ENCODE assay signal across 11 cellular contexts in the genomic region with DNA sequence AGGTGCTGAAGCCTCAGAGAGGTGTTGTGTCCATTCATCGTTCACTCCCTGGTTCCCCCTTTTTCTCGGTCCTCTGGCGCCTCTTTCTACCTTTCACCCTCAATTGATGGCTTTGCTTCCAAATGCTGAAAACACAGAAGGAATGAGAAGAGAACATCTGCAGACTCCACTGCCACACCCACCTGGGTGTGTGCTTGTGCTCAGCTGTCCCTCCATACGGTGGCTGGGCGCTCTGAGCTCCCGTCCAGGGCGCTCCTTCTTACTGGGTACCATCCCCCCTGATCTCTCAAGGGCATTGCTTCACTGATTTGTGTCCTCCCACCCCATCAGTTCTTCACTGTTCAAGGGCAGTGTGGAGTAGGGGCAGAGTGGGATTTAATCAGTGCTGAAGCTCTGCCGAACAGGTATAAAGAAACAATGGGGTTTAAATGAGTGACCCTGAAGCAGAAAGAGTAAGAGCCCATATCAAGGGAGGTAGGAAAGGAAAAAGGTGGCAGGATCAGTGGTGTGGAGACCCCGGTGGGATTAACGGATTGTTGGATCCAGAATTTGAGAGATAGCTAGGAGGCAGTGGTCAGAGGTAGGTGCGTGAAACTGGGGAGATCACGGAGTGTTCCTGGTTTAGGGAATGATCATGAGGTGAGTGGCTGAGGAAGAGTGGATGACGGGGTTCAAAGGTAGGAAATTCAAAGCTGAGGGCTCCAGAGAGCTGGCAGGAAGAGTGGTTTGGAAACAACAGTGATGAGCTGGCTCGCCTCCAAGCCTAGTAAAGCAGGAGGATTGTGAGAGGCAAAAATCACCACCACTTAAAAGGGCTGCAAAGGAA. TPM values are rescaled to one million over a fixed set of nuclear protein-coding genes. Genes with fewer than 3 reads are reported as not detected.
A peak's percentile ranks its signal among the peaks of the same experiment; 100 is the strongest.
DNase-seq lines count a peak whose midpoint lies in the region; ATAC-seq and TF ChIP-seq lines count a peak whose summit lies in the region.
"Had no signal": no experiment of that assay in that cellular context is flagged by ENCODE, and none has a peak within 500 bp of the region (broad histone marks: within the 10 kb centered on the region; RNA-seq: fewer than 3 reads in every experiment).

No MANE protein-coding gene starts in this region.

- TF ChIP-seq POLR2A in esophagus squamous epithelium (IDR thresholded peaks at IDR 0.05) (no peak), spleen (IDR thresholded peaks at IDR 0.05) (no peak)

- TF ChIP-seq CTCF in esophagus squamous epithelium (IDR thresholded peaks at IDR 0.05) (no peak), spleen (IDR thresholded peaks at IDR 0.05 in 8 of 11, conservative IDR thresholded peaks at IDR 0.05 in 3 of 11) (no peak)

- WGBS in esophagus squamous epithelium, 2 donors: 62 to 66% methylated on average over 9 to 13 of the region's 14 CpGs
- WGBS in spleen, 5 donors: 81 to 90% (median 87%) methylated on average over 14 of the region's 14 CpGs

- no peaks in the 10 kb centered on the region for H3K27me3 ChIP-seq in CD4-positive, alpha-beta memory T cell (ENCODE audit: insufficient read depth, low read length)
- no peaks in the 10 kb centered on the region for H3K27me3 ChIP-seq in esophagus squamous epithelium
- H3K27me3 ChIP-seq in spleen (replicated peaks in 1 of 7): no peaks in the 10 kb centered on the region

- POLR2A ChIA-PET in CD4-positive, alpha-beta memory T cell (lab: Charles Lee; ENCODE audit: partially characterized antibody): no interaction called here
- POLR2A ChIA-PET in naive thymus-derived CD8-positive, alpha-beta T cell (lab: Charles Lee): no interaction called here

- no peaks in the 10 kb centered on the region for H3K36me3 ChIP-seq in CD4-positive, alpha-beta memory T cell (ENCODE audit: insufficient read depth, low read length)
- H3K36me3 ChIP-seq in esophagus squamous epithelium (peaks cover 0 to under 1% (median 0%) of the 10 kb centered on the region in 3 donors), spleen (no peaks in the 10 kb centered on the region)
- H3K36me3 ChIP-seq: lower lobe of right lung had no signal

- no peaks in the 10 kb centered on the region for H3K27me3 Mint-ChIP-seq in CD4-positive, alpha-beta memory T cell
- no peaks in the 10 kb centered on the region for H3K27me3 Mint-ChIP-seq in naive thymus-derived CD8-positive, alpha-beta T cell
- no peaks in the 10 kb centered on the region for H3K27me3 Mint-ChIP-seq in activated T-cell treated with anti-CD3 and anti-CD28 coated beads, Interleukin-2, amount 50 U/mL, for 72 hours (ENCODE audit: low read depth)

- H3K4me1 ChIP-seq in CD4-positive, alpha-beta memory T cell (ENCODE audit: insufficient read depth, low read length): no peaks in the 10 kb centered on the region
- H3K4me1 ChIP-seq in esophagus squamous epithelium (peaks cover 4 to 61% (median 34%) of the 10 kb centered on the region in 3 donors), spleen (peaks cover 0 to 53% (median 26%) of the 10 kb centered on the region in 6 donors)
- H3K4me1 ChIP-seq: Caco-2 had no signal

- no peak for ATAC-seq in naive thymus-derived CD8-positive, alpha-beta T cell
- ATAC-seq in activated T-cell treated with anti-CD3 and anti-CD28 coated beads, Interleukin-2, amount 50 U/mL, for 72 hours (replicated peaks in 1 of 2): no peak
- no peak for ATAC-seq in GM19455 (IDR thresholded peaks at IDR 0.05; ENCODE audit: unreplicated experiment)
- ATAC-seq in GM19452 (IDR thresholded peaks at IDR 0.05; ENCODE audit: unreplicated experiment): no peak

- no peak overlapping the region for H3K27ac ChIP-seq in CD4-positive, alpha-beta memory T cell (ENCODE audit: low read depth, low read length)
- H3K27ac ChIP-seq in esophagus squamous epithelium (peak overlapping the region in 3 of 4 donors; percentile 45 to 57 (median 54)), spleen (no peak overlapping the region)
- H3K27ac ChIP-seq: lower lobe of right lung had no signal

- CTCF ChIA-PET in CD4-positive, alpha-beta memory T cell (lab: Charles Lee; ENCODE audit: partially characterized antibody): no interaction called here

- H3K9me3 ChIP-seq in CD4-positive, alpha-beta memory T cell (ENCODE audit: control insufficient read depth in 1 of 2, low read length in 2 of 2): no peaks in the 10 kb centered on the region
- H3K9me3 ChIP-seq in esophagus squamous epithelium (no peaks in the 10 kb centered on the region), spleen (no peaks in the 10 kb centered on the region)
- H3K9me3 ChIP-seq: Caco-2, lower lobe of right lung had no signal

- intact Hi-C loops in CD4-positive, alpha-beta memory T cell (cut with micrococcal nuclease): no loop called here
- intact Hi-C loops in esophagus squamous epithelium (cut with DNase I) (no loop called here), spleen (cut with DNase I; ENCODE audit: low total_unique reads) (no loop called here)

- H3K9me3 Mint-ChIP-seq in CD4-positive, alpha-beta memory T cell: no peaks in the 10 kb centered on the region
- H3K9me3 Mint-ChIP-seq in naive thymus-derived CD8-positive, alpha-beta T cell: no peaks in the 10 kb centered on the region
- H3K9me3 Mint-ChIP-seq in activated T-cell treated with anti-CD3 and anti-CD28 coated beads, Interleukin-2, amount 50 U/mL, for 72 hours: no peaks in the 10 kb centered on the region

- peak overlapping the region in 1 of 8 donors; percentile 13 for H3K4me3 Mint-ChIP-seq in CD4-positive, alpha-beta memory T cell
- peak overlapping the region in 2 of 10 donors; percentile 10 to 13 for H3K4me3 Mint-ChIP-seq in naive thymus-derived CD8-positive, alpha-beta T cell
- no peak overlapping the region for H3K4me3 Mint-ChIP-seq in activated T-cell treated with anti-CD3 and anti-CD28 coated beads, Interleukin-2, amount 50 U/mL, for 72 hours

- no peaks in the 10 kb centered on the region for H3K36me3 Mint-ChIP-seq in CD4-positive, alpha-beta memory T cell
- peaks cover 0 to 10% (median 0%) of the 10 kb centered on the region in 3 donors for H3K36me3 Mint-ChIP-seq in naive thymus-derived CD8-positive, alpha-beta T cell
- no peaks in the 10 kb centered on the region for H3K36me3 Mint-ChIP-seq in activated T-cell treated with anti-CD3 and anti-CD28 coated beads, Interleukin-2, amount 50 U/mL, for 72 hours (ENCODE audit: insufficient read depth in 2 of 2)

- H3K4me3 ChIP-seq in CD4-positive, alpha-beta memory T cell (ENCODE audit: low read length in 2 of 2): no peak overlapping the region
- H3K4me3 ChIP-seq in esophagus squamous epithelium: no peak overlapping the region
- no peak overlapping the region for H3K4me3 ChIP-seq in spleen
- H3K4me3 ChIP-seq: lower lobe of right lung had no signal

- DNase-seq in CD4-positive, alpha-beta memory T cell: no peak
- DNase-seq in NCI-H2107 treated with DMSO at 0.1 percent for 48 hours (lab: John Stamatoyannopoulos, UW; ENCODE audit: unreplicated experiment): peak; percentile 86
- no peak for DNase-seq in esophagus squamous epithelium (lab: John Stamatoyannopoulos, UW)
- DNase-seq in naive thymus-derived CD8-positive, alpha-beta T cell: no peak
- DNase-seq in activated T-cell treated with anti-CD3 and anti-CD28 coated beads, Interleukin-2, amount 50 U/mL, for 72 hours: no peak
- DNase-seq in spleen: no peak
- DNase-seq: Caco-2, lower lobe of right lung, SW 1271 had no signal

- H3K27ac Mint-ChIP-seq in CD4-positive, alpha-beta memory T cell: peak overlapping the region in 4 of 7 donors; percentile 27 to 84 (median 40)
- H3K27ac Mint-ChIP-seq in naive thymus-derived CD8-positive, alpha-beta T cell: peak overlapping the region in 7 of 10 donors; percentile 29 to 87 (median 67)
- no peak overlapping the region for H3K27ac Mint-ChIP-seq in activated T-cell treated with anti-CD3 and anti-CD28 coated beads, Interleukin-2, amount 50 U/mL, for 72 hours

- peaks cover 24 to 42% (median 30%) of the 10 kb centered on the region in 4 donors for H3K4me1 Mint-ChIP-seq in CD4-positive, alpha-beta memory T cell
- peaks cover 30 to 55% (median 50%) of the 10 kb centered on the region in 4 donors for H3K4me1 Mint-ChIP-seq in naive thymus-derived CD8-positive, alpha-beta T cell
- peaks cover 33% of the 10 kb centered on the region for H3K4me1 Mint-ChIP-seq in activated T-cell treated with anti-CD3 and anti-CD28 coated beads, Interleukin-2, amount 50 U/mL, for 72 hours (ENCODE audit: low read depth)

RNA-seq across cellular contexts. Expression of a gene that starts 40.8 kb away (rescaled TPM):
- total RNA-seq in CD4-positive, alpha-beta memory T cell: 10 to 100 TPM; 24.7 to 26.7 TPM
- 1 to 10 TPM; 6.1 to 6.5 TPM for polyA plus RNA-seq in CD4-positive, alpha-beta memory T cell
- 10 to 100 TPM; 17.1 to 77.8 (median 21.9) TPM for total RNA-seq in esophagus squamous epithelium
- total RNA-seq in naive thymus-derived CD8-positive, alpha-beta T cell: 10 to 100 TPM; 21.5 to 23.3 TPM
- polyA plus RNA-seq in naive thymus-derived CD8-positive, alpha-beta T cell: 1 to 10 TPM; 2.5 to 6.4 (median 4.6) TPM
- total RNA-seq in activated T-cell treated with anti-CD3 and anti-CD28 coated beads, Interleukin-2, amount 50 U/mL, for 72 hours: 10 to 100 TPM; 22.5 to 27.1 TPM
- 10 to 100 TPM; 19.9 to 39.3 (median 31.0) TPM for total RNA-seq in spleen
- polyA plus RNA-seq in spleen: 1 to 10 TPM; 2.3 to 3.4 (median 2.5) TPM

Comparison
In these comparisons a context has a peak if more than half of its experiments do, and no peak if none do; other contexts are left out.
1. H3K27ac ChIP-seq: peak in esophagus squamous epithelium (3 of 4); none in CD4-positive, alpha-beta memory T cell (single experiment) and spleen (0 of 8).